In the genomic region with DNA sequence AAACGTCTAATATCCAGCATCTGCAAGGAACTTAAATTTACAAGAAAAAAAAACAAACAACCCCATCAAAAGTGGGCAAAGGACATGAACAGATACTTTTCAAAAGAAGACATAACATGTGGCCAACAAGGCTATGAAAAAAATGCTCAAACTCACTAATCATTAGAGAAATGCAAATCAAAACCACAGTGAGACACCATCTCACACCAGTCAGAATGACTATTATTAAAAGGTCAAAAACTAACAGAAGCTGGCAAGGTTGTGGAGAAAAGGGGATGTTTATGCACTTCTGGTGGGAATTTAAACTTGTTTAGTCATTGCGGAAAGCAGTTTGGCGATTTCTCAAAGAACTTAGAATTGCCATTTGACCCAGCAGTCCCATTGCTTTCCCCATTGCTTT, we compare ENCODE assay signal across 1 cellular context. TPM values are rescaled to one million over a fixed set of nuclear protein-coding genes. Genes with fewer than 3 reads are reported as not detected.
"Had no signal": no experiment of that assay in that cellular context is flagged by ENCODE, and none has a peak within 500 bp of the region (broad histone marks: within the 10 kb centered on the region; RNA-seq: fewer than 3 reads in every experiment).

No MANE protein-coding gene starts in this region.

RNA-seq across cellular contexts. Expression of a gene that starts 52.4 kb away (rescaled TPM):
- total RNA-seq: G401 had no signal
